8 cellular contexts compared by ENCODE assay signal in genomic region chr19:506404-507285, GRCh38. TPM values are rescaled to one million over a fixed set of nuclear protein-coding genes. Genes with fewer than 3 reads are reported as not detected.
A peak's percentile ranks its signal among the peaks of the same experiment; 100 is the strongest.
DNase-seq lines count a peak whose midpoint lies in the region; ATAC-seq, FAIRE-seq and TF ChIP-seq lines count a peak whose summit lies in the region.

No MANE protein-coding gene starts in this region.

- peak overlapping the region; percentile 98 for H4K12ac ChIP-seq in trophoblast cell (ENCODE audit: low read depth, low read length)

- peaks cover 17% of the 10 kb centered on the region for H3K79me1 ChIP-seq in trophoblast cell (ENCODE audit: low read length)

- H4K91ac ChIP-seq in trophoblast cell (ENCODE audit: low read depth, low read length) = peak overlapping the region; percentile 98

- H3K27me3 ChIP-seq in adipocyte (replicated peaks; ENCODE audit: control insufficient read depth, insufficient read depth, low read length) (no peaks in the 10 kb centered on the region), trophoblast cell (ENCODE audit: insufficient read depth, low read length) (no peaks in the 10 kb centered on the region), transverse colon (no peaks in the 10 kb centered on the region)

- H3K9me3 ChIP-seq in adipocyte (ENCODE audit: control insufficient read depth, low read length) = no peaks in the 10 kb centered on the region
- peaks cover 2% of the 10 kb centered on the region for H3K9me3 ChIP-seq in trophoblast cell (ENCODE audit: insufficient read depth, low read depth, low read length)
- H3K9me3 ChIP-seq in transverse colon = no peaks in the 10 kb centered on the region

- peak overlapping the region; percentile 60 for H3K4ac ChIP-seq in trophoblast cell (ENCODE audit: low read depth, low read length)

- peak; percentile 94 to 100 (median 97) for TF ChIP-seq CTCF in transverse colon (IDR thresholded peaks at IDR 0.05)

- peak overlapping the region; percentile 96 for H3K18ac ChIP-seq in trophoblast cell (ENCODE audit: low read length)

- no peak for TF ChIP-seq POLR2A in GM12891 (IDR thresholded peaks at IDR 0.05; ENCODE audit: low read depth, low read length)
- TF ChIP-seq POLR2A in transverse colon (IDR thresholded peaks at IDR 0.05) = no peak

- peak overlapping the region; percentile 98 for H3K4me2 ChIP-seq in trophoblast cell (ENCODE audit: low read length)

- H3K27ac ChIP-seq in trophoblast cell (ENCODE audit: low read depth, low read length) (peak overlapping the region; percentile 77), transverse colon (peak overlapping the region; percentile 89 to 97 (median 92))

- WGBS in trophoblast cell (ENCODE audit: extremely low coverage, insufficient coverage, insufficient read length) = no CpG with 5 or more reads among the region's 48 CpGs
- WGBS in transverse colon (ENCODE audit: low coverage in 1 of 2), 2 donors = 5 to 6% methylated on average over 10 to 34 of the region's 48 CpGs

- H3K23ac ChIP-seq in trophoblast cell (ENCODE audit: low read length) = no peak overlapping the region

- H3K36me3 ChIP-seq in adipocyte (ENCODE audit: control insufficient read depth, insufficient read depth, low read length, severe bottlenecking) (peaks cover 6% of the 10 kb centered on the region), trophoblast cell (ENCODE audit: control insufficient read depth in 1 of 2, insufficient read depth in 2 of 2, low read length in 2 of 2) (peaks cover 3 to 5% of the 10 kb centered on the region in 2 experiments), transverse colon (no peaks in the 10 kb centered on the region)

- no peak for TF ChIP-seq EP300 in transverse colon (IDR thresholded peaks at IDR 0.05; ENCODE audit: low read depth)

- peak overlapping the region; percentile 99 for H3K9ac ChIP-seq in adipocyte (ENCODE audit: low read length)
- peak overlapping the region; percentile 60 for H3K9ac ChIP-seq in trophoblast cell (ENCODE audit: low read length)

- DNase-seq in GM12891 (ENCODE audit: insufficient read length, low spot score) (peak; percentile 97), NCI-H1417 (lab: John Stamatoyannopoulos, UW) (peak; percentile 99 to 100 (median 100)), SW 1271 (lab: John Stamatoyannopoulos, UW) (peak; percentile 88 to 98), adipocyte (ENCODE audit: low read depth) (peak; percentile 100), cardiac septum (ENCODE audit: low spot score) (peak; percentile 99), trophoblast cell (peak; percentile 84 to 92), transverse colon (peak; percentile 97)

- H3K14ac ChIP-seq in trophoblast cell (ENCODE audit: low read length) = peak overlapping the region; percentile 45

- peak overlapping the region; percentile 99 for H4K8ac ChIP-seq in trophoblast cell (ENCODE audit: low read depth, low read length)

- intact Hi-C loops in cardiac septum (cut with DNase I) = loop anchor here (1.0 to 2.0 kb wide), 2 partner anchors 17 to 290 kb away; partner anchors contain the start of gene PTBP1
- intact Hi-C loops in transverse colon (cut with DNase I; ENCODE audit: low total_unique reads) = no loop called here

- H3K4me3 ChIP-seq in adipocyte (ENCODE audit: low read length) (peak overlapping the region; percentile 90), trophoblast cell (ENCODE audit: low read depth, low read length) (peak overlapping the region; percentile 76), transverse colon (peak overlapping the region; percentile 63 to 98 (median 81))

- peak overlapping the region; percentile 98 for H2AFZ ChIP-seq in trophoblast cell (ENCODE audit: insufficient read depth, low read length, poor library complexity)

- peaks cover 5% of the 10 kb centered on the region for H3K79me2 ChIP-seq in trophoblast cell (ENCODE audit: control insufficient read depth, insufficient read depth, low read length, poor library complexity)

- H2BK5ac ChIP-seq in trophoblast cell (ENCODE audit: low read depth, low read length, poor library complexity) = peak overlapping the region; percentile 68

- in situ Hi-C loops in transverse colon (cut with MboI; ENCODE audit: low pct_ligation_motif_present in 1 of 4, low pct_unique_long_range_greater_than_20kb in 1 of 4, low sequenced_read_pairs in 3 of 4) = no loop called here

- no peak overlapping the region for H2BK12ac ChIP-seq in trophoblast cell (ENCODE audit: low read length)

- H2AK5ac ChIP-seq in trophoblast cell (ENCODE audit: low read length) = peak overlapping the region; percentile 75

- H2BK120ac ChIP-seq in trophoblast cell (ENCODE audit: insufficient read depth, low read length, poor library complexity) = peak overlapping the region; percentile 72

- peak; percentile 99 for FAIRE-seq in GM12891 (lab: Jason Lieb, UNC)

- peaks cover 24% of the 10 kb centered on the region for H3K4me1 ChIP-seq in adipocyte (ENCODE audit: control insufficient read depth, insufficient read depth, low read length)
- H3K4me1 ChIP-seq in trophoblast cell (ENCODE audit: control insufficient read depth in 1 of 2, insufficient read depth in 2 of 2, low read length in 2 of 2) = peaks cover 18 to 27% of the 10 kb centered on the region in 2 experiments
- peaks cover 18 to 34% (median 32%) of the 10 kb centered on the region in 4 donors for H3K4me1 ChIP-seq in transverse colon

- peak; percentile 76 for ATAC-seq in HG02798 (IDR thresholded peaks at IDR 0.05; ENCODE audit: poor library complexity, unreplicated experiment)

TF ChIP-seq in GM12891, 5 proteins besides CTCF, POLR2A, EP300 and RAD21:
- TF ChIP-seq TAF1 (IDR thresholded peaks at IDR 0.05; ENCODE audit: low read depth, low read length) (no peak), PAX5 (IDR thresholded peaks at IDR 0.05; ENCODE audit: insufficient read depth, low read length, severe bottlenecking) (no peak), SPI1 (IDR thresholded peaks at IDR 0.05; ENCODE audit: low read depth, low read length) (no peak), POLR2AphosphoS5 (IDR thresholded peaks at IDR 0.05; ENCODE audit: low read depth, low read length) (no peak), POU2F2 (IDR thresholded peaks at IDR 0.05; ENCODE audit: low read depth, low read length) (peak; percentile 78)

RNA-seq across cellular contexts. Expression of gene TPGS1, which starts 0.7 kb away (rescaled TPM):
- polyA plus RNA-seq in GM12891 (2012; ENCODE audit: low read depth, missing spikeins) = 5.4 TPM
- total RNA-seq in cardiac septum = 11.2 TPM
- 4.2 and 4.8 TPM in 2 replicates for polyA plus RNA-seq in trophoblast cell (2013)
- 100 to 1,000 TPM in 1 of 4 donors, 10 to 100 TPM in 3; 18.0 to 103 (median 43.8) TPM for total RNA-seq in transverse colon

RNA-seq across cellular contexts. Expression of gene MADCAM1, which starts 10.4 kb away (rescaled TPM):
- 0.68 TPM for polyA plus RNA-seq in GM12891 (2012; ENCODE audit: low read depth, missing spikeins)
- total RNA-seq in cardiac septum = 0.40 TPM
- 0.45 and 0.54 TPM in 2 replicates for polyA plus RNA-seq in trophoblast cell (2013)
- total RNA-seq in transverse colon = 1 to 10 TPM in 3 of 4 donors, under 1 TPM in 1; 0.68 to 6.7 (median 2.9) TPM

RNA-seq across cellular contexts. Expression of gene CDC34, which starts 24.9 kb away (rescaled TPM):
- 23.2 TPM for polyA plus RNA-seq in GM12891 (2012; ENCODE audit: low read depth, missing spikeins)
- 78.2 TPM for total RNA-seq in cardiac septum
- polyA plus RNA-seq in trophoblast cell (2013) = 85.4 and 86.0 TPM in 2 replicates
- total RNA-seq in transverse colon = 100 to 1,000 TPM in 3 of 4 donors, 10 to 100 TPM in 1; 72.0 to 116 (median 103) TPM

RNA-seq across cellular contexts. Expression of gene GZMM, which starts 37.2 kb away (rescaled TPM):
- 0.42 TPM for polyA plus RNA-seq in GM12891 (2012; ENCODE audit: low read depth, missing spikeins)
- 0.43 TPM for total RNA-seq in cardiac septum
- polyA plus RNA-seq in trophoblast cell (2013) = 0.08 and 0.12 TPM in 2 replicates
- 1 to 10 TPM in 2 of 4 donors, not detected in 2; 1.1 to 1.8 TPM for total RNA-seq in transverse colon

RNA-seq across cellular contexts. Expression of gene SHC2, which starts 45.8 kb away (rescaled TPM):
- 0.05 TPM for polyA plus RNA-seq in GM12891 (2012; ENCODE audit: low read depth, missing spikeins)
- total RNA-seq in cardiac septum (16.8 TPM), transverse colon (10 to 100 TPM in 3 of 4 donors, 1 to 10 TPM in 1; 6.3 to 30.3 (median 11.1) TPM)
- 18.7 and 19.2 TPM in 2 replicates for polyA plus RNA-seq in trophoblast cell (2013)

Comparison
In these comparisons a context has a peak if more than half of its experiments do, and no peak if none do; other contexts are left out.
1. Peak in every context shown above with its lines: DNase-seq, ATAC-seq, H3K4me3 ChIP-seq and H3K27ac ChIP-seq.